ENCODE assay signal across 1 cellular context in the genomic region with DNA sequence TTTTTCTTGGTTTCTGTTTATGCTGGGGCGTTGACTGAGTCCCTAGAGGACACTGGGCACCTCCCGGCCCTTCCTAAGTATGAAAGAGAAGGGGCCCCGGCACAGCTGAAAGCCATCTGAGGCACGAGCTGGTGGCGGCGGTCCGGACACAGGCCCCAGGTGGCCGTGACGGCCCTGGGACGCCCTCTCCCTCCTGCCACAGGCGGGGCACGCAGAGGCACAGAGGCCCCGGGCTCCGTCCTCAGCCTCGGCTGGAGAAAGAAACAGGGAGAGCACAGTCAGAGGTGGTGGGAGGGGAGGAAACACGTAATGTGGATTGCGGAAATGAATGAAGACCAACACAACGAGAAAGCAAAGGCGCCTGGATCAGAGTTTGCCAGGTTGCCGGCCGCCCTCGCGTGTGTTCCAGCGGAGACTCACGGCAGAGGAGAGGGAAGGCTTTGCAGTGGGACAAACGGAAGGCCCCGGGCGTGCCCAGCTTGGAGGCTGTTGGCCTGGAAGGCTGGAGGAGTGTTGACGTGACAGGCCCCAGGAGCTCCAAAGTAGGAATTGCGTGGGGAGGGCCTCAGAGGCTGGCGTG.
TF ChIP-seq lines count a peak whose summit lies in the region.

No MANE protein-coding gene starts in this region.

TF ChIP-seq in H1, 55 proteins besides CTCF, POLR2A, EP300 and RAD21:
- no peak for TF ChIP-seq CHD1 (IDR thresholded peaks at IDR 0.05; ENCODE audit: low read depth, low read length)
- no peak for TF ChIP-seq SP4 (IDR thresholded peaks at IDR 0.05; ENCODE audit: low read length)
- no peak for TF ChIP-seq CREB1 (IDR thresholded peaks at IDR 0.05)
- TF ChIP-seq SAP30 (IDR thresholded peaks at IDR 0.05; ENCODE audit: insufficient read depth, insufficient replicate concordance, low read length): no peak
